In the genomic region with DNA sequence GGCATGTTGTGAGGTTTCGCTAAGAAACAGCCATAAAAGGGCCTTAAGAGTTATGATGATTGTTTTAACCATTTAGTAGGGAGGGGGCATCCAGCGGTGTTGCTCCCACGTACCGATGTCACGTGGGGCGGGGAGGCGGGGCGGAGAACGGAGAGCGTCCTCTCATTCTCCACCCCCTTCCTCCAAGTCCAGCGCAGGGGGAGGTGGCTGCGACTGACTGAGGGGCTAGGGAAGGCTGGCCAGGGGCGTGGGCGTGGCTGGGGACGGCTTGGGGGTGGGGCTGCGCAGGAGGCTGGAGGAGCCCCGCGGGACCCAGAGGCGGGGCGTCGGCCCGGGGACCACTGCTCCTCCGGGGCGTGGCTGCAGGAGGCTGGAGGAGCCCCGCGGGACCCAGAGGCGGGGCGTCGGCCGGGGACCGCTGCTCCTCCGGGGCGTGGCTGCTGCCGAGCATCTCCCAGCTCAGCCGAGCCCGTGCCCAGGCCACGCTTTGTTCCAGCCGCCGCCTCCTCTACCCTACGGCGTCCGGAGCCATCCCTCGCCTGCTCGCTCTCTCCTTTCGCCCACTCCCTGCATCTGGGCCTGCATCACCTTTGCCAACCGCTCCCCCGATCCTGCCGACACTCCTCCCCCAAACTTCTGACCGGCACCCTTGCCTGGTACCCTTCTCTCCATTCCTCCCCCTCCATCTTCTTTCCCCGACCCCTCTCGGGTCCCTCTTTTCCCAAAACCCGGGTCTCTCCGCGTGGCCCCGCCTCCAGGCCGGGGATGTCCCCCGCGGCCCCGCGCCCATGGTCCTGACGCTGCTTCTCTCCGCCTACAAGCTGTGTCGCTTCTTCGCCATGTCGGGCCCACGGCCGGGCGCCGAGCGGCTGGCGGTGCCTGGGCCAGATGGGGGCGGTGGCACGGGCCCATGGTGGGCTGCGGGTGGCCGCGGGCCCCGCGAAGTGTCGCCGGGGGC, we compare ENCODE assay signal across 8 cellular contexts. TPM values are rescaled to one million over a fixed set of nuclear protein-coding genes. Genes with fewer than 3 reads are reported as not detected.
DNase-seq lines count a peak whose midpoint lies in the region; ATAC-seq and TF ChIP-seq lines count a peak whose summit lies in the region.

A gene (plus strand): TSS at position 450 of the 958 bp plus-strand sequence. CDS start 339 bp downstream, at position 789.

- intact Hi-C loops in PC-3 (cut with micrococcal nuclease), result no loop called here
- intact Hi-C loops in natural killer cell (cut with micrococcal nuclease), result no loop called here

- CTCF ChIA-PET in PC-3 (lab: Charles Lee), result no interaction called here

- H3K4me3 ChIP-seq in BE2C (ENCODE audit: low read depth, low read length) (peak within 1 kb of the TSS; percentile 77), PC-3 (ENCODE audit: low read length) (no peak within 1 kb of the TSS)

- no peaks in the 10 kb centered on the region for H3F3A ChIP-seq in PC-3 (ENCODE audit: low read length, unreplicated experiment)

- no peaks in the 10 kb centered on the region for H3K9me3 ChIP-seq in BE2C
- no peaks in the 10 kb centered on the region for H3K9me3 ChIP-seq in PC-3 (ENCODE audit: low read length)

- peak within 1 kb of the TSS; percentile 95 for H3K4me3 Mint-ChIP-seq in natural killer cell
- H3K4me3 Mint-ChIP-seq in stimulated activated memory B cell treated with anti-CD40 and anti-IgM and Interleukin-4, amounts not matched to agents 10 μg/mL and 1 μg/mL and 100 μg/mL, for 72 hours, result peak within 1 kb of the TSS; percentile 89

- peaks cover 5% of the 10 kb centered on the region; the same call in 1 of the 2 replicates for H3K4me1 ChIP-seq in BE2C
- H3K4me1 ChIP-seq in PC-3 (ENCODE audit: insufficient read depth, low read length), result no peaks in the 10 kb centered on the region

- H3K36me3 ChIP-seq in BE2C (no peaks in the 10 kb centered on the region), PC-3 (ENCODE audit: low read depth, low read length) (no peaks in the 10 kb centered on the region)

- TF ChIP-seq CTCF in BE2C (IDR thresholded peaks at IDR 0.05; ENCODE audit: low read depth, low read length), result no peak
- TF ChIP-seq CTCF in PC-3 (conservative IDR thresholded peaks at IDR 0.05; ENCODE audit: low read depth, low read length), result no peak
- no peak for TF ChIP-seq CTCF in natural killer cell (IDR thresholded peaks at IDR 0.05)

- H3K9me3 Mint-ChIP-seq in natural killer cell, result no peaks in the 10 kb centered on the region
- H3K9me3 Mint-ChIP-seq in stimulated activated memory B cell treated with anti-CD40 and anti-IgM and Interleukin-4, amounts not matched to agents 10 μg/mL and 1 μg/mL and 100 μg/mL, for 72 hours, result no peaks in the 10 kb centered on the region

- H3K4me2 ChIP-seq in PC-3 (ENCODE audit: low read length), result no peak within 1 kb of the TSS

- H3K27ac ChIP-seq in PC-3 (ENCODE audit: low read length), result no peak within 1 kb of the TSS

- peaks cover 10 to 23% of the 10 kb centered on the region in 2 donors for H3K4me1 Mint-ChIP-seq in natural killer cell
- peaks cover 27% of the 10 kb centered on the region for H3K4me1 Mint-ChIP-seq in stimulated activated memory B cell treated with anti-CD40 and anti-IgM and Interleukin-4, amounts not matched to agents 10 μg/mL and 1 μg/mL and 100 μg/mL, for 72 hours

- no peaks in the 10 kb centered on the region for H3K36me3 Mint-ChIP-seq in natural killer cell
- peaks cover 7% of the 10 kb centered on the region for H3K36me3 Mint-ChIP-seq in stimulated activated memory B cell treated with anti-CD40 and anti-IgM and Interleukin-4, amounts not matched to agents 10 μg/mL and 1 μg/mL and 100 μg/mL, for 72 hours

- no peaks in the 10 kb centered on the region for H3K27me3 ChIP-seq in BE2C
- no peaks in the 10 kb centered on the region for H3K27me3 ChIP-seq in PC-3 (ENCODE audit: low read length)

- peak within 1 kb of the TSS; percentile 85 to 93 for H3K27ac Mint-ChIP-seq in natural killer cell
- H3K27ac Mint-ChIP-seq in stimulated activated memory B cell treated with anti-CD40 and anti-IgM and Interleukin-4, amounts not matched to agents 10 μg/mL and 1 μg/mL and 100 μg/mL, for 72 hours, result peak within 1 kb of the TSS; percentile 86

- peak; percentile 57 for ATAC-seq in HG03469 (IDR thresholded peaks at IDR 0.05; ENCODE audit: unreplicated experiment)
- peak; percentile 46 for ATAC-seq in PC-3
- ATAC-seq in natural killer cell, result peak; percentile 84 to 90 (median 85)
- peak; percentile 95 for ATAC-seq in stimulated activated memory B cell treated with anti-CD40 and anti-IgM and Interleukin-4, amounts not matched to agents 10 μg/mL and 1 μg/mL and 100 μg/mL, for 72 hours

- BruUV-seq in PC-3 (replicated peaks; lab: Mats Ljungman, UMichigan), result no TSS peak

- no peaks in the 10 kb centered on the region for H3K27me3 Mint-ChIP-seq in natural killer cell (ENCODE audit: low read depth in 2 of 2)
- H3K27me3 Mint-ChIP-seq in stimulated activated memory B cell treated with anti-CD40 and anti-IgM and Interleukin-4, amounts not matched to agents 10 μg/mL and 1 μg/mL and 100 μg/mL, for 72 hours, result no peaks in the 10 kb centered on the region

- H3K79me2 ChIP-seq in PC-3 (ENCODE audit: low read length), result no peaks in the 10 kb centered on the region

- POLR2A ChIA-PET in PC-3 (lab: Charles Lee; ENCODE audit: unreplicated experiment), result no interaction called here

- no peak within 1 kb of the TSS for H3K9ac ChIP-seq in PC-3 (ENCODE audit: low read length)

- H2AFZ ChIP-seq in PC-3 (ENCODE audit: low read length), result no peak within 1 kb of the TSS

- H4K20me1 ChIP-seq in PC-3 (ENCODE audit: low read length), result no peaks in the 10 kb centered on the region

- H3K9me2 ChIP-seq in PC-3 (replicated peaks; ENCODE audit: low read length), result no peaks in the 10 kb centered on the region

- DNase-seq in BE2C (peak; percentile 95), GM19240 (ENCODE audit: insufficient read length, low spot score) (peak; percentile 94), PC-3 (no peak), activated T-helper 1 cell treated with Interleukin-2 at 50 U/mL for 16 hours (ENCODE audit: low read depth) (peak; percentile 70), fibroblast of peridontal ligament (ENCODE audit: extremely low read depth) (peak; percentile 75), natural killer cell (peak; percentile 67)

RNA-seq across cellular contexts. Expression of the gene that starts here (rescaled TPM):
- polyA plus RNA-seq in BE2C (2012; ENCODE audit: insufficient read depth, insufficient read length, low read depth), result 22.6 TPM
- 6.7 and 8.4 TPM in 2 replicates for total RNA-seq in PC-3 (2014; rRNA removed)
- total RNA-seq in natural killer cell, result 10 to 100 TPM; 25.7 to 33.0 (median 26.2) TPM
